In genomic region chr3:129485681-129486056, GRCh38 we compare ENCODE assay signal across 9 cellular contexts. TPM values are rescaled to one million over a fixed set of nuclear protein-coding genes. Genes with fewer than 3 reads are reported as not detected.
DNase-seq lines count a peak whose midpoint lies in the region; ATAC-seq and TF ChIP-seq lines count a peak whose summit lies in the region.
"Had no signal": no experiment of that assay in that cellular context is flagged by ENCODE, and none has a peak within 500 bp of the region (broad histone marks: within the 10 kb centered on the region; RNA-seq: fewer than 3 reads in every experiment).

No MANE protein-coding gene starts in this region.

- intact Hi-C loops in left colon (cut with DNase I, micrococcal nuclease) = no loop called here
- intact Hi-C loops in testis (cut with DNase I; ENCODE audit: low total_unique reads) = loop anchor here (10.0 kb wide), 1 partner anchor 339 kb away; no protein-coding TSS in a partner anchor

- no peak for TF ChIP-seq POLR2A in testis (IDR thresholded peaks at IDR 0.05)

- TF ChIP-seq RAD21 in Ishikawa (IDR thresholded peaks at IDR 0.05; ENCODE audit: low read depth) = no peak

- in situ Hi-C loops in GM13976 (cut with MboI; ENCODE audit: low sequenced_read_pairs, unreplicated experiment) = loop anchor here (25.0 kb wide), 1 partner anchor 352 kb away; no protein-coding TSS in a partner anchor

- WGBS in testis, 2 donors = 57 to 61% methylated on average over 8 of the region's 8 CpGs

- H3K27ac ChIP-seq in testis = peak overlapping the region in 1 of 2 donors; percentile 66

- TF ChIP-seq CTCF in choroid plexus epithelial cell (conservative IDR thresholded peaks at IDR 0.05; ENCODE audit: low read depth, low read length) (no peak), testis (IDR thresholded peaks at IDR 0.05) (no peak), GM13976 (IDR thresholded peaks at IDR 0.05; ENCODE audit: borderline replicate concordance, control extremely low read depth, extremely low read depth, insufficient read depth, missing control alignments) (no peak)

- peak; percentile 98 for DNase-seq in choroid plexus epithelial cell (ENCODE audit: low read depth)
- DNase-seq in left colon = peak; percentile 46 to 73
- DNase-seq in testis = peak; percentile 72
- no peak for DNase-seq in 8988T
- DNase-seq in GM13976 (ENCODE audit: low spot score) = no peak
- DNase-seq in activated CD8-positive, alpha-beta memory T cell treated with anti-CD3 and anti-CD28 coated beads, Interleukin-2, amount 50 U/mL, for 4 hours = no peak
- DNase-seq: NCI-H1694 had no signal

- no peaks in the 10 kb centered on the region for H3K27me3 ChIP-seq in testis

- H3K36me3 ChIP-seq in testis (ENCODE audit: low read depth, missing control alignments) = no peaks in the 10 kb centered on the region

- ATAC-seq in left colon = no peak
- ATAC-seq in HG02642 (IDR thresholded peaks at IDR 0.05; ENCODE audit: poor library complexity, unreplicated experiment) = no peak

- no peaks in the 10 kb centered on the region for H3K9me3 ChIP-seq in testis

- H3K4me1 ChIP-seq in testis = peaks cover 21% of the 10 kb centered on the region

- H3K4me3 ChIP-seq in choroid plexus epithelial cell (ENCODE audit: low read depth, low read length) = no peak overlapping the region
- H3K4me3 ChIP-seq in testis = no peak overlapping the region

- TF ChIP-seq EP300 in Ishikawa (IDR thresholded peaks at IDR 0.05; ENCODE audit: borderline replicate concordance) = no peak

TF ChIP-seq in Ishikawa, 13 proteins besides CTCF, POLR2A, EP300 and RAD21:
- TF ChIP-seq CEBPB (IDR thresholded peaks at IDR 0.05) = peak; percentile 78
- no peak for TF ChIP-seq TCF12 (IDR thresholded peaks at IDR 0.05; ENCODE audit: low read depth)
- no peak for TF ChIP-seq EGR1 (IDR thresholded peaks at IDR 0.05)
- no peak for TF ChIP-seq YY1 (IDR thresholded peaks at IDR 0.05; ENCODE audit: low read depth)
- TF ChIP-seq CREB1 (IDR thresholded peaks at IDR 0.05; ENCODE audit: low read depth) = no peak
- no peak for TF ChIP-seq REST (IDR thresholded peaks at IDR 0.05; ENCODE audit: low read depth)
- TF ChIP-seq TEAD4 (IDR thresholded peaks at IDR 0.05) = 0 out of 2 replicates have a peak, but pooled peaks have one; percentile 10
TF ChIP-seq in Ishikawa: peak in this region for 2.

RNA-seq across cellular contexts. Expression of gene RHO, which starts 42.8 kb away (rescaled TPM):
- not detected for total RNA-seq in left colon
- under 1 TPM in 1 of 2 donors, not detected in 1; 0.25 TPM for total RNA-seq in testis
- not detected for polyA plus RNA-seq in testis (ENCODE audit: insufficient read depth, low read depth, low replicate concordance)

RNA-seq across cellular contexts. Expression of gene IFT122, which starts 45.6 kb away (rescaled TPM):
- total RNA-seq in left colon (10 to 100 TPM; 18.8 to 21.6 TPM), testis (100 to 1,000 TPM; 125 to 168 TPM)
- polyA plus RNA-seq in testis (ENCODE audit: insufficient read depth, low read depth, low replicate concordance) = 218 TPM

RNA-seq across cellular contexts. Expression of gene MBD4, which starts 45.9 kb away (rescaled TPM):
- total RNA-seq in left colon = 10 to 100 TPM; 21.8 to 23.6 TPM
- total RNA-seq in testis = 10 to 100 TPM; 26.0 to 27.6 TPM
- 30.3 TPM for polyA plus RNA-seq in testis (ENCODE audit: insufficient read depth, low read depth, low replicate concordance)

RNA-seq across cellular contexts. Expression of gene EFCAB12, which starts 57.2 kb away (rescaled TPM):
- total RNA-seq in left colon = under 1 TPM; 0.56 to 0.58 TPM
- total RNA-seq in testis = 10 to 100 TPM in 1 of 2 donors, 1 to 10 TPM in 1; 7.3 to 13.7 TPM
- 16.0 TPM for polyA plus RNA-seq in testis (ENCODE audit: insufficient read depth, low read depth, low replicate concordance)

RNA-seq across cellular contexts. Expression of gene H1-8, which starts 57.3 kb away (rescaled TPM):
- total RNA-seq in left colon (not detected), testis (1 to 10 TPM; 4.2 to 4.8 TPM)
- 8.6 TPM for polyA plus RNA-seq in testis (ENCODE audit: insufficient read depth, low read depth, low replicate concordance)

Comparison
In these comparisons a context has a peak if more than half of its experiments do, and no peak if none do; other contexts are left out.
1. DNase-seq: peak in choroid plexus epithelial cell (single experiment), left colon (2 of 2) and testis (single experiment); none in 8988T (single experiment), GM13976 (single experiment) and activated CD8-positive, alpha-beta memory T cell treated with anti-CD3 and anti-CD28 coated beads, Interleukin-2, amount 50 U/mL, for 4 hours (single experiment).
2. RNA of gene IFT122, which starts 45.6 kb away (total RNA-seq): 125 to 168 TPM in testis; 18.8 to 21.6 TPM in left colon; every median in the first group is over 4 times any median in the second.